1 cellular context compared by ENCODE assay signal in the genomic region with DNA sequence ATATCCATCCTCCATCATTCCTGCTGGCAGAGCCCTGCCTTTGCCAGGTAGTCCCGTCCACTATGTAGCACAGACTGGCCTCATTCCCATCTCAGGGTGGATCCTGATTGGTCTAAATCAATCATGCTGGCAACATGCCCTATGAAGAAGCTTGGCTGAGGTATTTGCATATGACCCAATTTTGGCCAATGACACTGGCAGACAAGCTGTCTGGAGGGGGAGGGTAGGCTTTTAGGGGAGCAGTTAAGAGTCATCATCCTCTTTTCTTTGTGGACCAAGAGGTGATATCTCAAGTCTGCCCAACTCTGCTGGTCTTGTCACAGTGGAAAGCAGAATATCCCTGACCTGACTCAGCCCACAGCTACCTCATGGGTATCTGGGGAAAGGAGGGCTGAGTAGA.
TF ChIP-seq lines count a peak whose summit lies in the region.

No MANE protein-coding gene starts in this region.

TF ChIP-seq in H1, 55 proteins besides CTCF, POLR2A, EP300 and RAD21:
- TF ChIP-seq KDM5A (IDR thresholded peaks at IDR 0.05; ENCODE audit: low read length) = no peak
- TF ChIP-seq, protein P1, sequence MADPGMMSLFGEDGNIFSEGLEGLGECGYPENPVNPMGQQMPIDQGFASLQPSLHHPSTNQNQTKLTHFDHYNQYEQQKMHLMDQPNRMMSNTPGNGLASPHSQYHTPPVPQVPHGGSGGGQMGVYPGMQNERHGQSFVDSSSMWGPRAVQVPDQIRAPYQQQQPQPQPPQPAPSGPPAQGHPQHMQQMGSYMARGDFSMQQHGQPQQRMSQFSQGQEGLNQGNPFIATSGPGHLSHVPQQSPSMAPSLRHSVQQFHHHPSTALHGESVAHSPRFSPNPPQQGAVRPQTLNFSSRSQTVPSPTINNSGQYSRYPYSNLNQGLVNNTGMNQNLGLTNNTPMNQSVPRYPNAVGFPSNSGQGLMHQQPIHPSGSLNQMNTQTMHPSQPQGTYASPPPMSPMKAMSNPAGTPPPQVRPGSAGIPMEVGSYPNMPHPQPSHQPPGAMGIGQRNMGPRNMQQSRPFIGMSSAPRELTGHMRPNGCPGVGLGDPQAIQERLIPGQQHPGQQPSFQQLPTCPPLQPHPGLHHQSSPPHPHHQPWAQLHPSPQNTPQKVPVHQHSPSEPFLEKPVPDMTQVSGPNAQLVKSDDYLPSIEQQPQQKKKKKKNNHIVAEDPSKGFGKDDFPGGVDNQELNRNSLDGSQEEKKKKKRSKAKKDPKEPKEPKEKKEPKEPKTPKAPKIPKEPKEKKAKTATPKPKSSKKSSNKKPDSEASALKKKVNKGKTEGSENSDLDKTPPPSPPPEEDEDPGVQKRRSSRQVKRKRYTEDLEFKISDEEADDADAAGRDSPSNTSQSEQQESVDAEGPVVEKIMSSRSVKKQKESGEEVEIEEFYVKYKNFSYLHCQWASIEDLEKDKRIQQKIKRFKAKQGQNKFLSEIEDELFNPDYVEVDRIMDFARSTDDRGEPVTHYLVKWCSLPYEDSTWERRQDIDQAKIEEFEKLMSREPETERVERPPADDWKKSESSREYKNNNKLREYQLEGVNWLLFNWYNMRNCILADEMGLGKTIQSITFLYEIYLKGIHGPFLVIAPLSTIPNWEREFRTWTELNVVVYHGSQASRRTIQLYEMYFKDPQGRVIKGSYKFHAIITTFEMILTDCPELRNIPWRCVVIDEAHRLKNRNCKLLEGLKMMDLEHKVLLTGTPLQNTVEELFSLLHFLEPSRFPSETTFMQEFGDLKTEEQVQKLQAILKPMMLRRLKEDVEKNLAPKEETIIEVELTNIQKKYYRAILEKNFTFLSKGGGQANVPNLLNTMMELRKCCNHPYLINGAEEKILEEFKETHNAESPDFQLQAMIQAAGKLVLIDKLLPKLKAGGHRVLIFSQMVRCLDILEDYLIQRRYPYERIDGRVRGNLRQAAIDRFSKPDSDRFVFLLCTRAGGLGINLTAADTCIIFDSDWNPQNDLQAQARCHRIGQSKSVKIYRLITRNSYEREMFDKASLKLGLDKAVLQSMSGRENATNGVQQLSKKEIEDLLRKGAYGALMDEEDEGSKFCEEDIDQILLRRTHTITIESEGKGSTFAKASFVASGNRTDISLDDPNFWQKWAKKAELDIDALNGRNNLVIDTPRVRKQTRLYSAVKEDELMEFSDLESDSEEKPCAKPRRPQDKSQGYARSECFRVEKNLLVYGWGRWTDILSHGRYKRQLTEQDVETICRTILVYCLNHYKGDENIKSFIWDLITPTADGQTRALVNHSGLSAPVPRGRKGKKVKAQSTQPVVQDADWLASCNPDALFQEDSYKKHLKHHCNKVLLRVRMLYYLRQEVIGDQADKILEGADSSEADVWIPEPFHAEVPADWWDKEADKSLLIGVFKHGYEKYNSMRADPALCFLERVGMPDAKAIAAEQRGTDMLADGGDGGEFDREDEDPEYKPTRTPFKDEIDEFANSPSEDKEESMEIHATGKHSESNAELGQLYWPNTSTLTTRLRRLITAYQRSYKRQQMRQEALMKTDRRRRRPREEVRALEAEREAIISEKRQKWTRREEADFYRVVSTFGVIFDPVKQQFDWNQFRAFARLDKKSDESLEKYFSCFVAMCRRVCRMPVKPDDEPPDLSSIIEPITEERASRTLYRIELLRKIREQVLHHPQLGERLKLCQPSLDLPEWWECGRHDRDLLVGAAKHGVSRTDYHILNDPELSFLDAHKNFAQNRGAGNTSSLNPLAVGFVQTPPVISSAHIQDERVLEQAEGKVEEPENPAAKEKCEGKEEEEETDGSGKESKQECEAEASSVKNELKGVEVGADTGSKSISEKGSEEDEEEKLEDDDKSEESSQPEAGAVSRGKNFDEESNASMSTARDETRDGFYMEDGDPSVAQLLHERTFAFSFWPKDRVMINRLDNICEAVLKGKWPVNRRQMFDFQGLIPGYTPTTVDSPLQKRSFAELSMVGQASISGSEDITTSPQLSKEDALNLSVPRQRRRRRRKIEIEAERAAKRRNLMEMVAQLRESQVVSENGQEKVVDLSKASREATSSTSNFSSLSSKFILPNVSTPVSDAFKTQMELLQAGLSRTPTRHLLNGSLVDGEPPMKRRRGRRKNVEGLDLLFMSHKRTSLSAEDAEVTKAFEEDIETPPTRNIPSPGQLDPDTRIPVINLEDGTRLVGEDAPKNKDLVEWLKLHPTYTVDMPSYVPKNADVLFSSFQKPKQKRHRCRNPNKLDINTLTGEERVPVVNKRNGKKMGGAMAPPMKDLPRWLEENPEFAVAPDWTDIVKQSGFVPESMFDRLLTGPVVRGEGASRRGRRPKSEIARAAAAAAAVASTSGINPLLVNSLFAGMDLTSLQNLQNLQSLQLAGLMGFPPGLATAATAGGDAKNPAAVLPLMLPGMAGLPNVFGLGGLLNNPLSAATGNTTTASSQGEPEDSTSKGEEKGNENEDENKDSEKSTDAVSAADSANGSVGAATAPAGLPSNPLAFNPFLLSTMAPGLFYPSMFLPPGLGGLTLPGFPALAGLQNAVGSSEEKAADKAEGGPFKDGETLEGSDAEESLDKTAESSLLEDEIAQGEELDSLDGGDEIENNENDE (IDR thresholded peaks at IDR 0.05; ENCODE audit: insufficient replicate concordance, low read length) = no peak
- TF ChIP-seq SP1 (IDR thresholded peaks at IDR 0.05; ENCODE audit: low read depth, low read length) = peak; percentile 60; the same call in 1 of the 2 replicates
- TF ChIP-seq, protein P2, sequence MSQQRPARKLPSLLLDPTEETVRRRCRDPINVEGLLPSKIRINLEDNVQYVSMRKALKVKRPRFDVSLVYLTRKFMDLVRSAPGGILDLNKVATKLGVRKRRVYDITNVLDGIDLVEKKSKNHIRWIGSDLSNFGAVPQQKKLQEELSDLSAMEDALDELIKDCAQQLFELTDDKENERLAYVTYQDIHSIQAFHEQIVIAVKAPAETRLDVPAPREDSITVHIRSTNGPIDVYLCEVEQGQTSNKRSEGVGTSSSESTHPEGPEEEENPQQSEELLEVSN (IDR thresholded peaks at IDR 0.05) = no peak
- TF ChIP-seq JUND (IDR thresholded peaks at IDR 0.05; ENCODE audit: low read length) = no peak
- no peak for TF ChIP-seq CHD1 (IDR thresholded peaks at IDR 0.05; ENCODE audit: low read depth, low read length)
